Comparison of ENCODE assay signal across 1 cellular context in genomic region chr2:135030826-135031225, GRCh38.
TF ChIP-seq lines count a peak whose summit lies in the region.

No MANE protein-coding gene starts in this region.

TF ChIP-seq in HepG2, 621 proteins besides CTCF, POLR2A, EP300 and RAD21 (continued from another document):
- TF ChIP-seq ZNF142 (CRISPR knock-in tag; IDR thresholded peaks at IDR 0.05) (no peak), TCF7 (IDR thresholded peaks at IDR 0.05; ENCODE audit: low read depth) (no peak), MXI1 (IDR thresholded peaks at IDR 0.05; ENCODE audit: borderline replicate concordance, low read depth, low read length) (no peak), ZNF788 (CRISPR knock-in tag; IDR thresholded peaks at IDR 0.05; ENCODE audit: borderline replicate concordance) (no peak), ATF4 (CRISPR knock-in tag; IDR thresholded peaks at IDR 0.05) (no peak), MAFF (IDR thresholded peaks at IDR 0.05; ENCODE audit: low read depth, low read length) (no peak), IRF9 (CRISPR knock-in tag; IDR thresholded peaks at IDR 0.05; ENCODE audit: borderline replicate concordance) (no peak), ZNF3 (CRISPR knock-in tag; IDR thresholded peaks at IDR 0.05) (no peak), ZBTB26 (CRISPR knock-in tag; IDR thresholded peaks at IDR 0.05; ENCODE audit: borderline replicate concordance) (no peak), DRAP1 (CRISPR knock-in tag; IDR thresholded peaks at IDR 0.05) (no peak), TGIF2 (CRISPR knock-in tag; IDR thresholded peaks at IDR 0.05) (peak; percentile 40; the same call in 1 of the 2 replicates), SAP130 (CRISPR knock-in tag; IDR thresholded peaks at IDR 0.05; ENCODE audit: low read depth) (peak; percentile 51), HNRNPH1 (optimal IDR thresholded peaks at IDR 0.05; ENCODE audit: low read depth, low read length) (no peak), ZNF331 (CRISPR knock-in tag; IDR thresholded peaks at IDR 0.05) (peak; percentile 73; the same call in 1 of the 2 replicates), SP4 (CRISPR knock-in tag; IDR thresholded peaks at IDR 0.05) (no peak), HMGA1 (CRISPR knock-in tag; conservative IDR thresholded peaks at IDR 0.05) (no peak), ZNF646 (CRISPR knock-in tag; IDR thresholded peaks at IDR 0.05) (no peak), MBNL3 (CRISPR knock-in tag; conservative IDR thresholded peaks at IDR 0.05) (no peak), ZNF558 (CRISPR knock-in tag; IDR thresholded peaks at IDR 0.05; ENCODE audit: borderline replicate concordance) (no peak), REL (CRISPR knock-in tag; conservative IDR thresholded peaks at IDR 0.05) (no peak), CBX2 (IDR thresholded peaks at IDR 0.05; ENCODE audit: low read depth, low read length) (no peak), CBX2 (CRISPR knock-in tag; IDR thresholded peaks at IDR 0.05; ENCODE audit: low read depth) (no peak)
